In genomic region chr5:128118214-128118613, GRCh38 we compare ENCODE assay signal across 3 cellular contexts.
TF ChIP-seq lines count a peak whose summit lies in the region.

No MANE protein-coding gene starts in this region.

TF ChIP-seq in SK-N-SH treated with all-trans-retinoic acid at 6 μM for 48 hours, 23 proteins besides CTCF, POLR2A, EP300 and RAD21 (continued from another document):
- no peak for TF ChIP-seq ZNF70 (CRISPR knock-in tag; IDR thresholded peaks at IDR 0.05)

TF ChIP-seq in SK-N-SH, 30 proteins besides CTCF, POLR2A, EP300 and RAD21 (continued from another document):
- TF ChIP-seq CHD2 (IDR thresholded peaks at IDR 0.05; ENCODE audit: low read length, partially characterized antibody) (no peak), ELF1 (IDR thresholded peaks at IDR 0.05) (no peak), EZH2phosphoT487 (IDR thresholded peaks at IDR 0.05; ENCODE audit: borderline replicate concordance, low read depth) (no peak), SIN3A (IDR thresholded peaks at IDR 0.05; ENCODE audit: borderline replicate concordance, low read depth, low read length) (no peak), IRF3 (IDR thresholded peaks at IDR 0.05; ENCODE audit: low read depth, low read length) (no peak), MXI1 (IDR thresholded peaks at IDR 0.05; ENCODE audit: low read depth, low read length) (no peak), RXRA (IDR thresholded peaks at IDR 0.05; ENCODE audit: borderline replicate concordance, low read depth) (no peak), GABPA (IDR thresholded peaks at IDR 0.05; ENCODE audit: low read depth) (no peak), NRF1 (IDR thresholded peaks at IDR 0.05; ENCODE audit: low read depth, low read length) (no peak), YY1 (IDR thresholded peaks at IDR 0.05; ENCODE audit: low read depth) (no peak), FOXM1 (IDR thresholded peaks at IDR 0.05; ENCODE audit: low read depth) (no peak), MAX (IDR thresholded peaks at IDR 0.05; ENCODE audit: low read depth) (no peak)
- TF ChIP-seq, protein P1, sequence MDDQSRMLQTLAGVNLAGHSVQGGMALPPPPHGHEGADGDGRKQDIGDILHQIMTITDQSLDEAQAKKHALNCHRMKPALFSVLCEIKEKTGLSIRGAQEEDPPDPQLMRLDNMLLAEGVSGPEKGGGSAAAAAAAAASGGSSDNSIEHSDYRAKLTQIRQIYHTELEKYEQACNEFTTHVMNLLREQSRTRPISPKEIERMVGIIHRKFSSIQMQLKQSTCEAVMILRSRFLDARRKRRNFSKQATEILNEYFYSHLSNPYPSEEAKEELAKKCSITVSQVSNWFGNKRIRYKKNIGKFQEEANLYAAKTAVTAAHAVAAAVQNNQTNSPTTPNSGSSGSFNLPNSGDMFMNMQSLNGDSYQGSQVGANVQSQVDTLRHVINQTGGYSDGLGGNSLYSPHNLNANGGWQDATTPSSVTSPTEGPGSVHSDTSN (IDR thresholded peaks at IDR 0.05) = no peak
TF ChIP-seq in SK-N-SH: peak in this region for 0.

TF ChIP-seq in K562, 482 proteins besides CTCF, POLR2A, EP300 and RAD21 (continued from another document):
- TF ChIP-seq, protein P2, sequence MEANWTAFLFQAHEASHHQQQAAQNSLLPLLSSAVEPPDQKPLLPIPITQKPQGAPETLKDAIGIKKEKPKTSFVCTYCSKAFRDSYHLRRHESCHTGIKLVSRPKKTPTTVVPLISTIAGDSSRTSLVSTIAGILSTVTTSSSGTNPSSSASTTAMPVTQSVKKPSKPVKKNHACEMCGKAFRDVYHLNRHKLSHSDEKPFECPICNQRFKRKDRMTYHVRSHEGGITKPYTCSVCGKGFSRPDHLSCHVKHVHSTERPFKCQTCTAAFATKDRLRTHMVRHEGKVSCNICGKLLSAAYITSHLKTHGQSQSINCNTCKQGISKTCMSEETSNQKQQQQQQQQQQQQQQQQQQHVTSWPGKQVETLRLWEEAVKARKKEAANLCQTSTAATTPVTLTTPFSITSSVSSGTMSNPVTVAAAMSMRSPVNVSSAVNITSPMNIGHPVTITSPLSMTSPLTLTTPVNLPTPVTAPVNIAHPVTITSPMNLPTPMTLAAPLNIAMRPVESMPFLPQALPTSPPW (CRISPR knock-in tag; IDR thresholded peaks at IDR 0.05) = no peak
